In the genomic region with DNA sequence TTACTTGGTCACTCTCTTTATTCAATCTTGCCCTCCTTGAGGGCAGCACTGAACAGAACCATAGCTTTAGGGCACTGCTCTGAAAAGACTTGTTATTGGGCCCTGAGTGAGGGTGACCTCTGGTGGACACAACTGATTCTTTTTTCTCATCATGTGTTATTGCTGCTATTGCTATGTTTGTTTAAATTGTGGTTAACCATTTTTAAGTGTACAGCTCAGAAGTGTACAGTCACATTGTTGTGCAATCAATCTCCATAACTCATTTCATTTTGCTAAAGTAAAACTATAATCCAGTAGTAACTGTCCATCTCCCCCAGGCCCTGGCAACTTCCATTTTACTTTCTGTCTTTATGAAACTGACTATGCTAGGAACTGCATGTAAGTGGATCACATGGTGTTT, we compare ENCODE assay signal across 8 cellular contexts.
DNase-seq lines count a peak whose midpoint lies in the region; ATAC-seq lines count a peak whose summit lies in the region.

No MANE protein-coding gene starts in this region.

- H3K18ac ChIP-seq in neuronal stem cell (ENCODE audit: low read length), result no peak overlapping the region

- DNase-seq in NCI-H345 (lab: John Stamatoyannopoulos, UW), result peak; percentile 2
- no peak for DNase-seq in NCI-H345 treated with DMSO at 0.1 percent for 48 hours (lab: John Stamatoyannopoulos, UW; ENCODE audit: unreplicated experiment)
- DNase-seq in SIG-M5 (lab: John Stamatoyannopoulos, UW), result peak; percentile 47
- peak; percentile 93 for DNase-seq in fibroblast of gingiva (ENCODE audit: low read depth)
- peak; percentile 9 for DNase-seq in neuronal stem cell (ENCODE audit: low spot score)
- DNase-seq in NCI-H1436 treated with DMSO at 0.1 percent for 48 hours (lab: John Stamatoyannopoulos, UW), result no peak

- no peak overlapping the region for H3K23ac ChIP-seq in neuronal stem cell (ENCODE audit: low read depth, low read length, poor library complexity)

- no peaks in the 10 kb centered on the region for H3K79me1 ChIP-seq in neuronal stem cell (ENCODE audit: low read depth, low read length)

- ATAC-seq in GM21390 (IDR thresholded peaks at IDR 0.05; ENCODE audit: unreplicated experiment) (peak; percentile 69), HG03521 (IDR thresholded peaks at IDR 0.05; ENCODE audit: unreplicated experiment) (peak; percentile 61)

- H4K91ac ChIP-seq in neuronal stem cell (ENCODE audit: low read depth, low read length, poor library complexity), result no peak overlapping the region

- no peak overlapping the region for H4K8ac ChIP-seq in neuronal stem cell (ENCODE audit: low read depth, low read length)

- H2BK5ac ChIP-seq in neuronal stem cell (ENCODE audit: low read length), result no peak overlapping the region

- no peak overlapping the region for H3K4me2 ChIP-seq in neuronal stem cell (ENCODE audit: insufficient read depth, low read length, poor library complexity, severe bottlenecking)

- no peak overlapping the region for H3K4ac ChIP-seq in neuronal stem cell (ENCODE audit: low read length)

- H3K27me3 ChIP-seq in neuronal stem cell (ENCODE audit: control insufficient read depth in 3 of 3, insufficient read depth in 3 of 3, low read depth in 1 of 3, low read length in 3 of 3), result no peaks in the 10 kb centered on the region

- H3K4me3 ChIP-seq in neuronal stem cell (ENCODE audit: low read length in 2 of 2), result no peak overlapping the region

- no peaks in the 10 kb centered on the region for H3K9me3 ChIP-seq in neuronal stem cell (replicated peaks in 1 of 2; ENCODE audit: control insufficient read depth in 2 of 2, insufficient read depth in 1 of 2, low read depth in 1 of 2, low read length in 2 of 2)

- no peak overlapping the region for H2AK5ac ChIP-seq in neuronal stem cell (ENCODE audit: low read depth, low read length)

- no peaks in the 10 kb centered on the region for H3K36me3 ChIP-seq in neuronal stem cell (replicated peaks in 1 of 2; ENCODE audit: control insufficient read depth in 2 of 2, insufficient read depth in 2 of 2, low read length in 2 of 2)

- no peak overlapping the region for H2AFZ ChIP-seq in neuronal stem cell (ENCODE audit: low read length)

- no peak overlapping the region for H3K14ac ChIP-seq in neuronal stem cell (ENCODE audit: low read length)

- no peak overlapping the region for H2BK120ac ChIP-seq in neuronal stem cell (ENCODE audit: low read depth, low read length)

- H2BK12ac ChIP-seq in neuronal stem cell (ENCODE audit: low read length), result no peak overlapping the region

- H2BK15ac ChIP-seq in neuronal stem cell (ENCODE audit: low read length), result no peak overlapping the region

- peaks cover 4 to 9% of the 10 kb centered on the region in 2 donors for H3K4me1 ChIP-seq in neuronal stem cell (ENCODE audit: control insufficient read depth in 2 of 2, insufficient read depth in 1 of 2, low read depth in 1 of 2, low read length in 2 of 2)

- H3K27ac ChIP-seq in neuronal stem cell (replicated peaks; ENCODE audit: low read length), result no peak overlapping the region

- no peak overlapping the region for H3K9ac ChIP-seq in neuronal stem cell (ENCODE audit: low read depth, low read length, poor library complexity)

Comparison
In these comparisons a context has a peak if more than half of its experiments do, and no peak if none do; other contexts are left out.
1. DNase-seq: peak in NCI-H345 (single experiment), SIG-M5 (single experiment), fibroblast of gingiva (single experiment) and neuronal stem cell (single experiment); none in NCI-H345 treated with DMSO at 0.1 percent for 48 hours (single experiment) and NCI-H1436 treated with DMSO at 0.1 percent for 48 hours (single experiment).